12 cellular contexts compared by ENCODE assay signal in genomic region chr12:128267651-128268347, GRCh38. TPM values are rescaled to one million over a fixed set of nuclear protein-coding genes. Genes with fewer than 3 reads are reported as not detected.
DNase-seq lines count a peak whose midpoint lies in the region; ATAC-seq and TF ChIP-seq lines count a peak whose summit lies in the region.
"Had no signal": no experiment of that assay in that cellular context is flagged by ENCODE, and none has a peak within 500 bp of the region (broad histone marks: within the 10 kb centered on the region; RNA-seq: fewer than 3 reads in every experiment).

No MANE protein-coding gene starts in this region.

- H3K27ac ChIP-seq in HUES6 (ENCODE audit: low read depth, low read length): no peak overlapping the region
- H3K27ac ChIP-seq in coronary artery: no peak overlapping the region
- H3K27ac ChIP-seq in smooth muscle cell (ENCODE audit: low read depth): no peak overlapping the region
- H3K27ac ChIP-seq in mammary epithelial cell (ENCODE audit: insufficient read depth, low read depth, low read length): no peak overlapping the region
- H3K27ac ChIP-seq: C4-2B had no signal

- 2 to 4% methylated on average over 29 to 35 of the region's 44 CpGs for WGBS in lower leg skin, 2 donors
- WGBS in smooth muscle cell (ENCODE audit: low lambda C conversion rate): 3% methylated on average over 37 of the region's 44 CpGs
- WGBS in mammary epithelial cell (ENCODE audit: low coverage, missing lambda C conversion rate): 5% methylated on average over 15 of the region's 44 CpGs

- TF ChIP-seq CTCF in coronary artery (IDR thresholded peaks at IDR 0.05) (no peak), lower leg skin (IDR thresholded peaks at IDR 0.05) (no peak), smooth muscle cell (IDR thresholded peaks at IDR 0.05; ENCODE audit: borderline replicate concordance, insufficient read depth, poor library complexity, severe bottlenecking) (no peak), mammary epithelial cell (conservative IDR thresholded peaks at IDR 0.05 in 1 of 2, IDR thresholded peaks at IDR 0.05 in 1 of 2; ENCODE audit: extremely low read depth in 1 of 2, insufficient read depth in 1 of 2, low read depth in 1 of 2, low read length in 2 of 2) (no peak)

- dilution Hi-C loops in mammary epithelial cell (cut with HindIII; ENCODE audit: low sequenced_read_pairs): no loop called here

- no peaks in the 10 kb centered on the region for H3K4me1 Mint-ChIP-seq in T-cell
- H3K4me1 Mint-ChIP-seq: activated CD4-positive, alpha-beta memory T cell treated with anti-CD3 and anti-CD28 coated beads, Interleukin-2, amount 10 ng/mL, durations not matched to agents 7 days and 5 days had no signal

- H3F3A ChIP-seq in smooth muscle cell (ENCODE audit: low read depth): no peaks in the 10 kb centered on the region

- H3K4me3 ChIP-seq in HUES6 (ENCODE audit: low read depth, low read length) (peak overlapping the region; percentile 74), coronary artery (peak overlapping the region; percentile 68), lower leg skin (ENCODE audit: low read depth, poor library complexity, severe bottlenecking) (peak overlapping the region; percentile 32), smooth muscle cell (peak overlapping the region; percentile 56), mammary epithelial cell (replicated peaks in 1 of 3; ENCODE audit: insufficient read depth in 1 of 3, low read depth in 2 of 3, low read length in 3 of 3) (no peak overlapping the region)

- in situ Hi-C loops in mammary epithelial cell (cut with MboI; ENCODE audit: low sequenced_read_pairs in 2 of 2): no loop called here

- ATAC-seq in activated CD4-positive, CD25-positive, alpha-beta regulatory T cell treated with anti-CD3 and anti-CD28 coated beads, Interleukin-2, amount 50 U/mL, for 24 hours: no peak
- ATAC-seq in T-cell (replicated peaks in 1 of 4): no peak
- no peak for ATAC-seq in HG03139 (IDR thresholded peaks at IDR 0.05; ENCODE audit: unreplicated experiment)

- TF ChIP-seq POLR2A in lower leg skin (IDR thresholded peaks at IDR 0.05): no peak

- H3K36me3 Mint-ChIP-seq in T-cell: no peaks in the 10 kb centered on the region

- H3K4me1 ChIP-seq in HUES6 (ENCODE audit: control insufficient read depth, insufficient read depth, low read length) (peaks cover 19% of the 10 kb centered on the region), smooth muscle cell (ENCODE audit: low read depth) (peaks cover 13% of the 10 kb centered on the region), mammary epithelial cell (ENCODE audit: insufficient read depth, low read length) (no peaks in the 10 kb centered on the region)

- H3K9me3 ChIP-seq in HUES6 (ENCODE audit: control insufficient read depth, insufficient read depth, low read depth, low read length): peaks cover 14% of the 10 kb centered on the region
- H3K9me3 ChIP-seq in smooth muscle cell (replicated peaks; ENCODE audit: low read depth): peaks cover 7% of the 10 kb centered on the region
- no peaks in the 10 kb centered on the region for H3K9me3 ChIP-seq in mammary epithelial cell (replicated peaks; ENCODE audit: insufficient read depth, low read length)

- CTCF ChIA-PET in mammary epithelial cell (lab: Charles Lee; ENCODE audit: low non-redundant PET): no interaction called here
- CTCF ChIA-PET in T-cell (lab: Charles Lee): no interaction called here

- intact Hi-C loops in lower leg skin (cut with DNase I; ENCODE audit: low total_unique reads) (no loop called here), mammary epithelial cell (cut with micrococcal nuclease) (no loop called here)

- peak overlapping the region; percentile 89 for H3K4me2 ChIP-seq in smooth muscle cell
- H3K4me2 ChIP-seq in mammary epithelial cell (ENCODE audit: insufficient read depth, low read depth, low read length): no peak overlapping the region

- no peak overlapping the region for H3K4me3 Mint-ChIP-seq in T-cell
- H3K4me3 Mint-ChIP-seq: activated CD4-positive, alpha-beta memory T cell treated with anti-CD3 and anti-CD28 coated beads, Interleukin-2, amount 10 ng/mL, durations not matched to agents 7 days and 5 days had no signal

- POLR2A ChIA-PET in T-cell (lab: Charles Lee): no interaction called here

- H4K20me1 ChIP-seq in smooth muscle cell (ENCODE audit: low read depth) (no peaks in the 10 kb centered on the region), mammary epithelial cell (ENCODE audit: insufficient read depth, low read length) (no peaks in the 10 kb centered on the region)

- peak overlapping the region; percentile 34 for H3K9ac ChIP-seq in HUES6 (ENCODE audit: low read length)
- H3K9ac ChIP-seq in smooth muscle cell (ENCODE audit: low read depth): no peak overlapping the region
- H3K9ac ChIP-seq in mammary epithelial cell (ENCODE audit: insufficient read depth, low read length): no peak overlapping the region

- peaks cover 1 to 14% (median 11%) of the 10 kb centered on the region in 3 donors for H3K9me3 Mint-ChIP-seq in T-cell
- H3K9me3 Mint-ChIP-seq: activated CD4-positive, alpha-beta memory T cell treated with anti-CD3 and anti-CD28 coated beads, Interleukin-2, amount 10 ng/mL, durations not matched to agents 7 days and 5 days had no signal

- H3K27me3 ChIP-seq in HUES6 (ENCODE audit: control insufficient read depth, insufficient read depth, low read length): peaks cover 94% of the 10 kb centered on the region
- H3K27me3 ChIP-seq in smooth muscle cell (ENCODE audit: low read depth): peaks cover 52% of the 10 kb centered on the region
- H3K27me3 ChIP-seq in mammary epithelial cell (ENCODE audit: insufficient read depth, low read length): peaks cover 9% of the 10 kb centered on the region

- no peaks in the 10 kb centered on the region for H3K36me3 ChIP-seq in HUES6 (ENCODE audit: control insufficient read depth, insufficient read depth, low read length)
- H3K36me3 ChIP-seq in smooth muscle cell (ENCODE audit: low read depth): no peaks in the 10 kb centered on the region
- no peaks in the 10 kb centered on the region for H3K36me3 ChIP-seq in mammary epithelial cell (ENCODE audit: insufficient read depth, low read length)

- DNase-seq in coronary artery (ENCODE audit: low spot score) (no peak), lower leg skin (ENCODE audit: low spot score in 2 of 2) (no peak), smooth muscle cell (lab: John Stamatoyannopoulos, UW; ENCODE audit: unreplicated experiment) (no peak), mammary epithelial cell (no peak), T-cell (no peak)
- DNase-seq: activated CD4-positive, alpha-beta memory T cell treated with anti-CD3 and anti-CD28 coated beads, Interleukin-2, amount 10 ng/mL, durations not matched to agents 7 days and 5 days; NCI-H2171 treated with DMSO at 0.1 percent for 48 hours; T-helper 9 cell had no signal

- H2AFZ ChIP-seq in smooth muscle cell (ENCODE audit: low read depth): peak overlapping the region; percentile 82
- H2AFZ ChIP-seq in mammary epithelial cell (ENCODE audit: low read depth, low read length): no peak overlapping the region

- no TSS peak for BruUV-seq in mammary epithelial cell (replicated peaks; lab: Mats Ljungman, UMichigan)

- no peak overlapping the region for H3K27ac Mint-ChIP-seq in T-cell
- H3K27ac Mint-ChIP-seq: activated CD4-positive, alpha-beta memory T cell treated with anti-CD3 and anti-CD28 coated beads, Interleukin-2, amount 10 ng/mL, durations not matched to agents 7 days and 5 days had no signal

- H3K79me2 ChIP-seq in smooth muscle cell (ENCODE audit: low read depth) (no peaks in the 10 kb centered on the region), mammary epithelial cell (ENCODE audit: insufficient read depth, low read length) (no peaks in the 10 kb centered on the region)

- H3K27me3 Mint-ChIP-seq in T-cell: peaks cover 28 to 50% of the 10 kb centered on the region in 2 donors

RNA-seq across cellular contexts. Expression of gene TMEM132C, which starts 0.8 kb away (rescaled TPM):
- total RNA-seq in lower leg skin (1 to 10 TPM; 2.0 to 3.7 (median 3.0) TPM), smooth muscle cell (0.18 and 0.49 TPM in 2 replicates), mammary epithelial cell (not detected), T-cell (under 1 TPM in 1 of 5 donors, not detected in 4; 0.07 TPM)
- polyA plus RNA-seq in smooth muscle cell (0.46 and 0.77 TPM in 2 replicates), mammary epithelial cell (not detected)
- polyA minus RNA-seq in mammary epithelial cell: not detected

Comparison
In these comparisons a context has a peak if more than half of its experiments do, and no peak if none do; other contexts are left out.
1. H3K4me3 ChIP-seq: peak in HUES6 (single experiment), coronary artery (single experiment), lower leg skin (single experiment) and smooth muscle cell (single experiment); none in mammary epithelial cell (0 of 3).